In the genomic region with DNA sequence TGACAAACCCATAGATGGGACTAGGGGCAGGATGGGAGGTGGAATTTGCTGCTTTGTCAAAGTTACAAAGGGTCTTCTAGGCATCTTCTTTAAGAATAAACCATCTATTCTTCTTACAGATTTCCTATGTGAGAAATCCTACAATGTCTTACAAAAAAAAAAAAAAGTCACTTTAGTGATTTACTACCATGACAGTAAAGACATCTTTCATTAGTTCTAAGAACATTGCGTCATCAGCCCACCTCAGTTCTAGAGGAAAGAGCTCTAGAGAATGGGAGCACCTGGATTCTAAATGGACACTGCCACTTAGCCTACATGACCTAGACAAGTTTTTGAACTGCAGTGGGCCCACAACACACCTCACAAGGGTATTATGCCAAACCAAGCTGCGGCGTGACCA, we compare ENCODE assay signal across 1 cellular context.
A peak's percentile ranks its signal among the peaks of the same experiment; 100 is the strongest.
TF ChIP-seq lines count a peak whose summit lies in the region.

No MANE protein-coding gene starts in this region.

TF ChIP-seq in K562, 482 proteins besides CTCF, POLR2A, EP300 and RAD21 (continued from another document):
- TF ChIP-seq, protein P1, sequence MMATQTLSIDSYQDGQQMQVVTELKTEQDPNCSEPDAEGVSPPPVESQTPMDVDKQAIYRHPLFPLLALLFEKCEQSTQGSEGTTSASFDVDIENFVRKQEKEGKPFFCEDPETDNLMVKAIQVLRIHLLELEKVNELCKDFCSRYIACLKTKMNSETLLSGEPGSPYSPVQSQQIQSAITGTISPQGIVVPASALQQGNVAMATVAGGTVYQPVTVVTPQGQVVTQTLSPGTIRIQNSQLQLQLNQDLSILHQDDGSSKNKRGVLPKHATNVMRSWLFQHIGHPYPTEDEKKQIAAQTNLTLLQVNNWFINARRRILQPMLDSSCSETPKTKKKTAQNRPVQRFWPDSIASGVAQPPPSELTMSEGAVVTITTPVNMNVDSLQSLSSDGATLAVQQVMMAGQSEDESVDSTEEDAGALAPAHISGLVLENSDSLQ (IDR thresholded peaks at IDR 0.05) = peak; percentile 63
- TF ChIP-seq GATA2 (CRISPR knock-in tag; IDR thresholded peaks at IDR 0.05) (no peak), IFI16 (CRISPR knock-in tag; IDR thresholded peaks at IDR 0.05) (no peak), ATF7 (IDR thresholded peaks at IDR 0.05) (0 out of 2 replicates have a peak, but pooled peaks have one; percentile 12)
- TF ChIP-seq, protein P2, sequence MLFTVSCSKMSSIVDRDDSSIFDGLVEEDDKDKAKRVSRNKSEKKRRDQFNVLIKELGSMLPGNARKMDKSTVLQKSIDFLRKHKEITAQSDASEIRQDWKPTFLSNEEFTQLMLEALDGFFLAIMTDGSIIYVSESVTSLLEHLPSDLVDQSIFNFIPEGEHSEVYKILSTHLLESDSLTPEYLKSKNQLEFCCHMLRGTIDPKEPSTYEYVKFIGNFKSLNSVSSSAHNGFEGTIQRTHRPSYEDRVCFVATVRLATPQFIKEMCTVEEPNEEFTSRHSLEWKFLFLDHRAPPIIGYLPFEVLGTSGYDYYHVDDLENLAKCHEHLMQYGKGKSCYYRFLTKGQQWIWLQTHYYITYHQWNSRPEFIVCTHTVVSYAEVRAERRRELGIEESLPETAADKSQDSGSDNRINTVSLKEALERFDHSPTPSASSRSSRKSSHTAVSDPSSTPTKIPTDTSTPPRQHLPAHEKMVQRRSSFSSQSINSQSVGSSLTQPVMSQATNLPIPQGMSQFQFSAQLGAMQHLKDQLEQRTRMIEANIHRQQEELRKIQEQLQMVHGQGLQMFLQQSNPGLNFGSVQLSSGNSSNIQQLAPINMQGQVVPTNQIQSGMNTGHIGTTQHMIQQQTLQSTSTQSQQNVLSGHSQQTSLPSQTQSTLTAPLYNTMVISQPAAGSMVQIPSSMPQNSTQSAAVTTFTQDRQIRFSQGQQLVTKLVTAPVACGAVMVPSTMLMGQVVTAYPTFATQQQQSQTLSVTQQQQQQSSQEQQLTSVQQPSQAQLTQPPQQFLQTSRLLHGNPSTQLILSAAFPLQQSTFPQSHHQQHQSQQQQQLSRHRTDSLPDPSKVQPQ (CRISPR knock-in tag; IDR thresholded peaks at IDR 0.05; ENCODE audit: borderline replicate concordance) = no peak
